In genomic region chr22:43109511-43109910, GRCh38 we compare ENCODE assay signal across 1 cellular context.
TF ChIP-seq lines count a peak whose summit lies in the region.

No MANE protein-coding gene starts in this region.

TF ChIP-seq in H1, 55 proteins besides CTCF, POLR2A, EP300 and RAD21:
- TF ChIP-seq FOSL1 (IDR thresholded peaks at IDR 0.05; ENCODE audit: insufficient read depth, low read depth, low read length) (no peak), BCL11A (IDR thresholded peaks at IDR 0.05; ENCODE audit: low read depth in 2 of 2, low read length in 2 of 2) (no peak), KDM1A (IDR thresholded peaks at IDR 0.05; ENCODE audit: borderline replicate concordance, low read length) (peak; percentile 50; the same call in 1 of the 2 replicates)
